Comparison of ENCODE assay signal across 20 cellular contexts in the genomic region with DNA sequence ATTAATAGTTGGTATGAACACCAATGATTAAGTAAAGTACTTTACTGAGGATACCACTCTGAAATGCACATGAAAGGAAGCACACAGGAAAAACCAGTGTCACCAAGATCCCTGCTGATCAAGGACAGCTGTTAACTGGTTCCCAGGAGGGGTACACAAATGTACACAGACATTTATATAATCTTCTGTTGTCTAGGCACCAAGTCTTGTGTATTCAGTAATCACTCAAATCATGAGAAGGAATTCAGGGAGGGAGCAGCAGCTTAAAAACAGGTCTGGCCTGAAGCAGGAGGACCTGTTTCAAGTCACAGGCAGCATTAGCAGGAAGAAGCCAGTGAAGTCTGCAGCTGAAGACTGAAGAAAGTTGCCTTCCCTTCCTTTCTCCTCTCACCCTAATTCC. TPM values are rescaled to one million over a fixed set of nuclear protein-coding genes. Genes with fewer than 3 reads are reported as not detected.
DNase-seq lines count a peak whose midpoint lies in the region; ATAC-seq, FAIRE-seq and TF ChIP-seq lines count a peak whose summit lies in the region.
"Had no signal": no experiment of that assay in that cellular context is flagged by ENCODE, and none has a peak within 500 bp of the region (broad histone marks: within the 10 kb centered on the region; RNA-seq: fewer than 3 reads in every experiment).

No MANE protein-coding gene starts in this region.

- no peak overlapping the region for H3K27ac ChIP-seq in keratinocyte (ENCODE audit: control insufficient read depth, insufficient read depth, low read length)
- H3K27ac ChIP-seq in stomach smooth muscle (ENCODE audit: low read length), result peak overlapping the region; percentile 53
- H3K27ac ChIP-seq: brain microvascular endothelial cell, dorsolateral prefrontal cortex, HL-60, KMS-11, SJSA1 had no signal

- H3K4me3 ChIP-seq in keratinocyte (ENCODE audit: control insufficient read depth in 2 of 3, extremely low read depth in 1 of 3, insufficient read depth in 2 of 3, low read depth in 1 of 3, low read length in 3 of 3), result no peak overlapping the region
- no peak overlapping the region for H3K4me3 ChIP-seq in stomach smooth muscle (ENCODE audit: low read length in 2 of 2)
- H3K4me3 ChIP-seq: dorsolateral prefrontal cortex, SJSA1 had no signal

- H3K9me3 Mint-ChIP-seq in WTC11, result no peaks in the 10 kb centered on the region

- H3K79me2 ChIP-seq in keratinocyte (ENCODE audit: control insufficient read depth, insufficient read depth, low read length), result no peaks in the 10 kb centered on the region

- DNase-seq in NCI-H82 (lab: John Stamatoyannopoulos, UW) (peak; percentile 64), NCI-H82 treated with DMSO at 0.1 percent for 48 hours (lab: John Stamatoyannopoulos, UW; ENCODE audit: unreplicated experiment) (no peak), WTC11 (ENCODE audit: low spot score) (no peak), keratinocyte (ENCODE audit: low read depth, low spot score) (no peak), COLO668 (lab: John Stamatoyannopoulos, UW; ENCODE audit: unreplicated experiment) (no peak)
- DNase-seq in NK-92 treated with Interleukin-12 subunit alpha and Interleukin-12 subunit beta, amount 100 ng/mL, for 24 hours (lab: John Stamatoyannopoulos, UW), result no peak
- DNase-seq: activated CD4-positive, alpha-beta T cell treated with anti-CD3 and anti-CD28 coated beads for 1 hour; activated CD8-positive, alpha-beta memory T cell treated with anti-CD3 and anti-CD28 coated beads, Interleukin-2, amount 50 U/mL, for 48 hours; activated naive CD4-positive, alpha-beta T cell treated with anti-CD3 and anti-CD28 coated beads, Interleukin-2, amount 50 U/mL, for 16 hours; brain microvascular endothelial cell; dorsolateral prefrontal cortex; kidney glomerular epithelial cell; NCI-H1105; NCI-H226; occipital lobe had no signal

- CTCF ChIA-PET in WTC11 (lab: Charles Lee), result no interaction called here

- dilution Hi-C loops in keratinocyte (cut with MboI; ENCODE audit: extremely low pct_ligation_motif_present, low sequenced_read_pairs), result no loop called here

- FAIRE-seq in keratinocyte (lab: Jason Lieb, UNC), result peak; percentile 43

- TF ChIP-seq CTCF in WTC11 (IDR thresholded peaks at IDR 0.05) (no peak), keratinocyte (optimal IDR thresholded peaks at IDR 0.05 in 1 of 3, IDR thresholded peaks at IDR 0.05 in 1 of 3, conservative IDR thresholded peaks at IDR 0.05 in 1 of 3; ENCODE audit: extremely low read depth in 1 of 3, insufficient read depth in 2 of 3, low read length in 3 of 3) (no peak)

- H4K20me1 ChIP-seq in keratinocyte (ENCODE audit: control insufficient read depth, extremely low read depth, insufficient read depth, low read length), result no peaks in the 10 kb centered on the region

- H3K36me3 ChIP-seq in keratinocyte (ENCODE audit: control insufficient read depth in 2 of 2, extremely low read depth in 1 of 2, insufficient read depth in 2 of 2, low read length in 2 of 2), result no peaks in the 10 kb centered on the region
- H3K36me3 ChIP-seq in stomach smooth muscle (ENCODE audit: control insufficient read depth in 2 of 2, insufficient read depth in 2 of 2, low read length in 2 of 2), result no peaks in the 10 kb centered on the region
- H3K36me3 ChIP-seq: brain microvascular endothelial cell, SJSA1 had no signal

- POLR2A ChIA-PET in WTC11 (lab: Charles Lee), result no interaction called here

- no peaks in the 10 kb centered on the region for H3K9me1 ChIP-seq in keratinocyte (ENCODE audit: control insufficient read depth, extremely low read depth, insufficient read depth, low read length)

- ATAC-seq in WTC11 (peak; percentile 38), HG03469 (IDR thresholded peaks at IDR 0.05; ENCODE audit: unreplicated experiment) (no peak)

- no peaks in the 10 kb centered on the region for H3K4me1 ChIP-seq in keratinocyte (ENCODE audit: control insufficient read depth, extremely low read depth, insufficient read depth, low read length)
- H3K4me1 ChIP-seq in stomach smooth muscle (ENCODE audit: control insufficient read depth, insufficient read depth, low read length), result peaks cover 33% of the 10 kb centered on the region

- H3K27ac Mint-ChIP-seq in WTC11, result peak overlapping the region; percentile 28; the same call in 1 of the 2 replicates

- no peaks in the 10 kb centered on the region for H3K9me3 ChIP-seq in keratinocyte (ENCODE audit: control insufficient read depth, low read depth, low read length)
- H3K9me3 ChIP-seq in stomach smooth muscle (ENCODE audit: control insufficient read depth in 2 of 2, low read length in 2 of 2), result no peaks in the 10 kb centered on the region
- H3K9me3 ChIP-seq: SJSA1 had no signal

- H3K9ac ChIP-seq in keratinocyte (ENCODE audit: control insufficient read depth, extremely low read depth, insufficient read depth, low read length) (no peak overlapping the region), stomach smooth muscle (ENCODE audit: low read length in 2 of 2) (no peak overlapping the region)
- H3K9ac ChIP-seq: KMS-11 had no signal

- no peaks in the 10 kb centered on the region for H3K27me3 ChIP-seq in keratinocyte (ENCODE audit: control insufficient read depth, extremely low read depth, insufficient read depth, low read length)
- no peaks in the 10 kb centered on the region for H3K27me3 ChIP-seq in stomach smooth muscle (ENCODE audit: control insufficient read depth in 1 of 2, insufficient read depth in 2 of 2, low read length in 2 of 2)
- H3K27me3 ChIP-seq: brain microvascular endothelial cell, dorsolateral prefrontal cortex, SJSA1 had no signal

- no peaks in the 10 kb centered on the region for H3K36me3 Mint-ChIP-seq in WTC11

- H3K4me1 Mint-ChIP-seq in WTC11, result peaks cover 34% of the 10 kb centered on the region

- no peak overlapping the region for H2AFZ ChIP-seq in keratinocyte (ENCODE audit: control insufficient read depth, low read length)

- H3K4me2 ChIP-seq in keratinocyte (ENCODE audit: control insufficient read depth, extremely low read depth, insufficient read depth, low read depth, low read length), result no peak overlapping the region
- H3K4me2 ChIP-seq: KMS-11 had no signal

- H3K27me3 Mint-ChIP-seq in WTC11 (ENCODE audit: low read depth), result no peaks in the 10 kb centered on the region

- H3K4me3 Mint-ChIP-seq in WTC11, result no peak overlapping the region

TF ChIP-seq in WTC11, 78 proteins besides CTCF, POLR2A, EP300 and RAD21 (continues in another document):
- TF ChIP-seq, protein P1, sequence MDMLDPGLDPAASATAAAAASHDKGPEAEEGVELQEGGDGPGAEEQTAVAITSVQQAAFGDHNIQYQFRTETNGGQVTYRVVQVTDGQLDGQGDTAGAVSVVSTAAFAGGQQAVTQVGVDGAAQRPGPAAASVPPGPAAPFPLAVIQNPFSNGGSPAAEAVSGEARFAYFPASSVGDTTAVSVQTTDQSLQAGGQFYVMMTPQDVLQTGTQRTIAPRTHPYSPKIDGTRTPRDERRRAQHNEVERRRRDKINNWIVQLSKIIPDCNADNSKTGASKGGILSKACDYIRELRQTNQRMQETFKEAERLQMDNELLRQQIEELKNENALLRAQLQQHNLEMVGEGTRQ (CRISPR knock-in tag; IDR thresholded peaks at IDR 0.05), result no peak
- no peak for TF ChIP-seq TP53 (CRISPR knock-in tag; IDR thresholded peaks at IDR 0.05)
- TF ChIP-seq, protein P2, sequence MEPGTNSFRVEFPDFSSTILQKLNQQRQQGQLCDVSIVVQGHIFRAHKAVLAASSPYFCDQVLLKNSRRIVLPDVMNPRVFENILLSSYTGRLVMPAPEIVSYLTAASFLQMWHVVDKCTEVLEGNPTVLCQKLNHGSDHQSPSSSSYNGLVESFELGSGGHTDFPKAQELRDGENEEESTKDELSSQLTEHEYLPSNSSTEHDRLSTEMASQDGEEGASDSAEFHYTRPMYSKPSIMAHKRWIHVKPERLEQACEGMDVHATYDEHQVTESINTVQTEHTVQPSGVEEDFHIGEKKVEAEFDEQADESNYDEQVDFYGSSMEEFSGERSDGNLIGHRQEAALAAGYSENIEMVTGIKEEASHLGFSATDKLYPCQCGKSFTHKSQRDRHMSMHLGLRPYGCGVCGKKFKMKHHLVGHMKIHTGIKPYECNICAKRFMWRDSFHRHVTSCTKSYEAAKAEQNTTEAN (CRISPR knock-in tag; IDR thresholded peaks at IDR 0.05), result no peak
- TF ChIP-seq, protein P3, sequence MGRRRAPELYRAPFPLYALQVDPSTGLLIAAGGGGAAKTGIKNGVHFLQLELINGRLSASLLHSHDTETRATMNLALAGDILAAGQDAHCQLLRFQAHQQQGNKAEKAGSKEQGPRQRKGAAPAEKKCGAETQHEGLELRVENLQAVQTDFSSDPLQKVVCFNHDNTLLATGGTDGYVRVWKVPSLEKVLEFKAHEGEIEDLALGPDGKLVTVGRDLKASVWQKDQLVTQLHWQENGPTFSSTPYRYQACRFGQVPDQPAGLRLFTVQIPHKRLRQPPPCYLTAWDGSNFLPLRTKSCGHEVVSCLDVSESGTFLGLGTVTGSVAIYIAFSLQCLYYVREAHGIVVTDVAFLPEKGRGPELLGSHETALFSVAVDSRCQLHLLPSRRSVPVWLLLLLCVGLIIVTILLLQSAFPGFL (CRISPR knock-in tag; IDR thresholded peaks at IDR 0.05; ENCODE audit: borderline replicate concordance), result no peak
- TF ChIP-seq, protein P4, sequence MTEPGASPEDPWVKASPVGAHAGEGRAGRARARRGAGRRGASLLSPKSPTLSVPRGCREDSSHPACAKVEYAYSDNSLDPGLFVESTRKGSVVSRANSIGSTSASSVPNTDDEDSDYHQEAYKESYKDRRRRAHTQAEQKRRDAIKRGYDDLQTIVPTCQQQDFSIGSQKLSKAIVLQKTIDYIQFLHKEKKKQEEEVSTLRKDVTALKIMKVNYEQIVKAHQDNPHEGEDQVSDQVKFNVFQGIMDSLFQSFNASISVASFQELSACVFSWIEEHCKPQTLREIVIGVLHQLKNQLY (CRISPR knock-in tag; IDR thresholded peaks at IDR 0.05), result no peak
- TF ChIP-seq TEAD4 (CRISPR knock-in tag; IDR thresholded peaks at IDR 0.05), result no peak
- no peak for TF ChIP-seq MXD4 (CRISPR knock-in tag; IDR thresholded peaks at IDR 0.05; ENCODE audit: borderline replicate concordance)
- no peak for TF ChIP-seq NFYB (CRISPR knock-in tag; conservative IDR thresholded peaks at IDR 0.05; ENCODE audit: low read depth)
- TF ChIP-seq ZNF396 (CRISPR knock-in tag; IDR thresholded peaks at IDR 0.05; ENCODE audit: borderline replicate concordance), result no peak
- no peak for TF ChIP-seq NR1H2 (CRISPR knock-in tag; IDR thresholded peaks at IDR 0.05)

RNA-seq across cellular contexts. Expression of a gene that starts 18.7 kb away (rescaled TPM):
- total RNA-seq in WTC11 (2021), result 7.7 to 9.8 TPM (median 9.1 TPM) in 3 replicates
- polyA plus RNA-seq in keratinocyte, result 4.9 to 6.5 TPM (median 6.3 TPM) in 3 replicates
- 13.3 TPM for polyA plus RNA-seq in keratinocyte (2011; ENCODE audit: low read depth)
- 4.1 and 5.1 TPM in 2 replicates for polyA plus RNA-seq in keratinocyte (2011; cell fraction: cytosol; rRNA removed)
- polyA plus RNA-seq in keratinocyte (2011; cell fraction: nucleus; rRNA removed), result 3.6 and 4.1 TPM in 2 replicates
- polyA plus RNA-seq in keratinocyte (2012; ENCODE audit: low replicate concordance), result 3.7 and 5.5 TPM in 2 replicates
- polyA minus RNA-seq in keratinocyte, result 16.0 to 19.0 TPM (median 16.2 TPM) in 3 replicates
- 9.0 TPM for polyA minus RNA-seq in keratinocyte (2011; cell fraction: cytosol; rRNA and poly(A)+ RNA removed)
- polyA minus RNA-seq in keratinocyte (2011; cell fraction: nucleus; rRNA and poly(A)+ RNA removed), result 2.3 and 7.1 TPM in 2 replicates
